Comparison of ENCODE assay signal across 1 cellular context in genomic region chr20:31572042-31572700, GRCh38.
TF ChIP-seq lines count a peak whose summit lies in the region.

No MANE protein-coding gene starts in this region.

TF ChIP-seq in HCT116, 20 proteins besides CTCF, POLR2A, EP300 and RAD21 (continued from another document):
- TF ChIP-seq CEBPB (IDR thresholded peaks at IDR 0.05; ENCODE audit: low read depth) (no peak), TCF7L2 (IDR thresholded peaks at IDR 0.05; ENCODE audit: borderline replicate concordance, extremely low read depth, insufficient read depth, insufficient read length) (no peak), ATF3 (IDR thresholded peaks at IDR 0.05) (no peak), POLR2AphosphoS5 (IDR thresholded peaks at IDR 0.05; ENCODE audit: low read depth, low read length) (no peak), CBX3 (IDR thresholded peaks at IDR 0.05; ENCODE audit: low read depth) (no peak), JUND (IDR thresholded peaks at IDR 0.05) (no peak)
TF ChIP-seq in HCT116: peak in this region for 0.
